Comparison of ENCODE assay signal across 8 cellular contexts in genomic region chr6:25050356-25050755, GRCh38.
DNase-seq lines count a peak whose midpoint lies in the region; ATAC-seq, FAIRE-seq and TF ChIP-seq lines count a peak whose summit lies in the region.

No MANE protein-coding gene starts in this region.

- ATAC-seq in GM21619 (IDR thresholded peaks at IDR 0.05; ENCODE audit: unreplicated experiment), result no peak

- in situ Hi-C loops in GM13977 (cut with MboI; ENCODE audit: low pct_unique_long_range_greater_than_20kb, low sequenced_read_pairs, unreplicated experiment), result no loop called here

- H3K9me3 ChIP-seq in adipocyte (ENCODE audit: control insufficient read depth, low read length), result no peaks in the 10 kb centered on the region

- TF ChIP-seq CTCF in GM13977 (IDR thresholded peaks at IDR 0.05; ENCODE audit: extremely low read depth, insufficient read depth, missing control alignments), result no peak

- no peak overlapping the region for H3K9ac ChIP-seq in adipocyte (ENCODE audit: low read length)

- TF ChIP-seq POLR2A in GM12891 (IDR thresholded peaks at IDR 0.05; ENCODE audit: low read depth, low read length), result no peak

- H3K4me3 ChIP-seq in adipocyte (ENCODE audit: low read length), result no peak overlapping the region

- H3K4me1 ChIP-seq in adipocyte (ENCODE audit: control insufficient read depth, insufficient read depth, low read length), result peaks cover 26% of the 10 kb centered on the region

- FAIRE-seq in RCC 7860 (lab: Jason Lieb, UNC) (no peak), GM12891 (lab: Jason Lieb, UNC) (no peak)

- no peaks in the 10 kb centered on the region for H3K36me3 ChIP-seq in adipocyte (ENCODE audit: control insufficient read depth, insufficient read depth, low read length, severe bottlenecking)

- peaks cover 2% of the 10 kb centered on the region for H3K27me3 ChIP-seq in adipocyte (replicated peaks; ENCODE audit: control insufficient read depth, insufficient read depth, low read length)

- DNase-seq in GM13977 (ENCODE audit: low spot score), result peak; percentile 49
- peak; percentile 22 for DNase-seq in RCC 7860 (ENCODE audit: low spot score)
- peak; percentile 83 for DNase-seq in adipocyte (ENCODE audit: low read depth)
- DNase-seq in non-pigmented ciliary epithelial cell (ENCODE audit: low read depth), result peak; percentile 78
- DNase-seq in globus pallidus (ENCODE audit: low spot score), result no peak
- no peak for DNase-seq in GM12891 (ENCODE audit: insufficient read length, low spot score)
- no peak for DNase-seq in NCI-H187 treated with DMSO at 0.1 percent for 48 hours (lab: John Stamatoyannopoulos, UW)

TF ChIP-seq in GM12891, 5 proteins besides CTCF, POLR2A, EP300 and RAD21:
- no peak for TF ChIP-seq SPI1 (IDR thresholded peaks at IDR 0.05; ENCODE audit: low read depth, low read length)
- no peak for TF ChIP-seq POLR2AphosphoS5 (IDR thresholded peaks at IDR 0.05; ENCODE audit: low read depth, low read length)
- no peak for TF ChIP-seq PAX5 (IDR thresholded peaks at IDR 0.05; ENCODE audit: insufficient read depth, low read length, severe bottlenecking)
- TF ChIP-seq POU2F2 (IDR thresholded peaks at IDR 0.05; ENCODE audit: low read depth, low read length), result no peak
- TF ChIP-seq TAF1 (IDR thresholded peaks at IDR 0.05; ENCODE audit: low read depth, low read length), result no peak

Comparison
In these comparisons a context has a peak if more than half of its experiments do, and no peak if none do; other contexts are left out.
1. DNase-seq: peak in GM13977 (single experiment), RCC 7860 (single experiment), adipocyte (single experiment) and non-pigmented ciliary epithelial cell (single experiment); none in globus pallidus (single experiment), GM12891 (single experiment) and NCI-H187 treated with DMSO at 0.1 percent for 48 hours (single experiment).